In the genomic region with DNA sequence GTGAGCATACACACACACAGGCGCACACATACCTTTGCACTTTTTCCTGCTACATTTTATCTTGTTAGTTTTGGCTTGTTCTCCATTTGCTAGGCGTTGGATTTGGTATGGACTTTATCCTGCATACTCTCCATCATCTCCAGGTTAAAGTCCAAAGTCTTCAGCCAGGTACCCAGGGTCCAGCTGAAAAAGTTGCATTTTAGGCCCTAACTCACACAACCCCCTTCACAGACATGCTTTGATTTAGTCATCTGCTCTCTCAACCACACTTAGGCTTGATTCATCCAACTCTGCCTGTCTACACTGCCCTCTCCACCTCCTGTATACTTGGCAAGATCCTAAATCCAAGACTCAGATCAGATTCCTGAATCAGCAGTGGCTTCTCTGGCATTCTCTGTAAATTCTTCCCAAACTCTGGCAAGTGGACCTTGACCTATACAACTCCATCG, we compare ENCODE assay signal across 22 cellular contexts. TPM values are rescaled to one million over a fixed set of nuclear protein-coding genes. Genes with fewer than 3 reads are reported as not detected.
DNase-seq lines count a peak whose midpoint lies in the region; FAIRE-seq and TF ChIP-seq lines count a peak whose summit lies in the region.
"Had no signal": no experiment of that assay in that cellular context is flagged by ENCODE, and none has a peak within 500 bp of the region (broad histone marks: within the 10 kb centered on the region; RNA-seq: fewer than 3 reads in every experiment).

No MANE protein-coding gene starts in this region.

- no peaks in the 10 kb centered on the region for H3K27me3 Mint-ChIP-seq in Caco-2 (ENCODE audit: insufficient read depth, unreplicated experiment)

- intact Hi-C loops in Caco-2 (cut with micrococcal nuclease; ENCODE audit: unreplicated experiment) = loop anchor here (1.0 kb wide), 1 partner anchor 9 kb away; no protein-coding TSS in a partner anchor
- intact Hi-C loops in esophagus squamous epithelium (cut with DNase I) = no loop called here

- H3K27me3 ChIP-seq in Caco-2 (replicated peaks; ENCODE audit: control insufficient read depth, insufficient read depth, low read length) (no peaks in the 10 kb centered on the region), neutrophil (no peaks in the 10 kb centered on the region), esophagus squamous epithelium (peaks cover 0 to 16% (median 0%) of the 10 kb centered on the region in 4 donors)
- H3K27me3 ChIP-seq: SJSA1 had no signal

- H3K4me1 ChIP-seq in Caco-2 (peaks cover 38% of the 10 kb centered on the region), neutrophil (ENCODE audit: control insufficient read depth in 1 of 2, insufficient read depth in 1 of 2, low read depth in 1 of 2, low read length in 1 of 2) (peaks cover 79 to 92% of the 10 kb centered on the region in 2 experiments), esophagus squamous epithelium (peaks cover 6 to 27% (median 6%) of the 10 kb centered on the region in 3 donors)

- peak; percentile 80 for FAIRE-seq in RCC 7860 (lab: Jason Lieb, UNC)
- FAIRE-seq in frontal cortex (lab: Jason Lieb, UNC) = no peak
- FAIRE-seq: H54 had no signal

- H3K4me3 Mint-ChIP-seq in Caco-2 (ENCODE audit: unreplicated experiment) = peak overlapping the region; percentile 50
- H3K4me3 Mint-ChIP-seq: CD4-positive, CD25-positive, alpha-beta regulatory T cell had no signal

- H3K27ac Mint-ChIP-seq in Caco-2 (ENCODE audit: unreplicated experiment) = peak overlapping the region; percentile 23
- H3K27ac Mint-ChIP-seq: CD4-positive, CD25-positive, alpha-beta regulatory T cell had no signal

- POLR2A ChIA-PET in Caco-2 (lab: Charles Lee) = interaction anchor here (4.4 kb wide), 1 partner anchor 10 kb away, joined by 15 read pairs; the partner anchor contains the start of gene LAMB3

- WGBS in esophagus squamous epithelium, 2 donors = 83 to 91% methylated on average over 3 of the region's 3 CpGs

- DNase-seq in Caco-2 (no peak), RCC 7860 (ENCODE audit: low spot score) (peak; percentile 74), fibroblast of mammary gland (ENCODE audit: low read depth) (peak; percentile 51), esophagus squamous epithelium (lab: John Stamatoyannopoulos, UW) (no peak), LoVo (ENCODE audit: low spot score) (no peak), frontal cortex (ENCODE audit: low spot score in 2 of 2) (no peak), NCI-H1048 (lab: John Stamatoyannopoulos, UW) (no peak)
- DNase-seq: ACHN; AML-193; Calu3; CD4-positive, CD25-positive, alpha-beta regulatory T cell; DMS53; IMR-90; Karpas-422; NCI-H187; NCI-H226; NCI-H526 treated with DMSO at 0.1 percent for 48 hours had no signal

- no peaks in the 10 kb centered on the region for H3K36me3 Mint-ChIP-seq in Caco-2 (ENCODE audit: insufficient read depth, unreplicated experiment)

- H3K27ac ChIP-seq in neutrophil (peak overlapping the region; percentile 52), esophagus squamous epithelium (no peak overlapping the region)
- H3K27ac ChIP-seq: SJSA1 had no signal

- H3K4me1 Mint-ChIP-seq in Caco-2 (ENCODE audit: low read depth, unreplicated experiment) = peaks cover 34% of the 10 kb centered on the region

- H3K9me3 ChIP-seq in Caco-2 (no peaks in the 10 kb centered on the region), neutrophil (no peaks in the 10 kb centered on the region), esophagus squamous epithelium (no peaks in the 10 kb centered on the region)
- H3K9me3 ChIP-seq: SJSA1 had no signal

- BruUV-seq in Caco-2 (replicated peaks; lab: Mats Ljungman, UMichigan) = no TSS peak

- CTCF ChIA-PET in Caco-2 (lab: Charles Lee) = no interaction called here

- no peak for TF ChIP-seq POLR2A in esophagus squamous epithelium (IDR thresholded peaks at IDR 0.05)

- no peaks in the 10 kb centered on the region for H3K9me3 Mint-ChIP-seq in Caco-2 (ENCODE audit: unreplicated experiment)
- H3K9me3 Mint-ChIP-seq: CD4-positive, CD25-positive, alpha-beta regulatory T cell had no signal

- H3K4me3 ChIP-seq in Caco-2 (ENCODE audit: low read depth, low read length) = no peak overlapping the region
- no peak overlapping the region for H3K4me3 ChIP-seq in fibroblast of mammary gland (ENCODE audit: control insufficient read depth, low read depth, low read length)
- H3K4me3 ChIP-seq in neutrophil (ENCODE audit: low read depth in 1 of 2, low read length in 1 of 2) = no peak overlapping the region
- H3K4me3 ChIP-seq in esophagus squamous epithelium = no peak overlapping the region
- H3K4me3 ChIP-seq: SJSA1 had no signal

- no peak for TF ChIP-seq CTCF in Caco-2 (IDR thresholded peaks at IDR 0.05; ENCODE audit: insufficient read depth in 1 of 2, low read depth in 1 of 2, low read length in 1 of 2, severe bottlenecking in 1 of 2, unreplicated experiment in 1 of 2)
- no peak for TF ChIP-seq CTCF in fibroblast of mammary gland (conservative IDR thresholded peaks at IDR 0.05; ENCODE audit: control insufficient read depth, insufficient read depth, low read depth, low read length)
- no peak for TF ChIP-seq CTCF in neutrophil (IDR thresholded peaks at IDR 0.05)
- TF ChIP-seq CTCF in esophagus squamous epithelium (IDR thresholded peaks at IDR 0.05) = no peak

- H3K36me3 ChIP-seq in Caco-2 (ENCODE audit: control insufficient read depth, insufficient read depth, low read length) (no peaks in the 10 kb centered on the region), neutrophil (no peaks in the 10 kb centered on the region), esophagus squamous epithelium (no peaks in the 10 kb centered on the region)
- H3K36me3 ChIP-seq: SJSA1 had no signal

RNA-seq across cellular contexts. Expression of gene LAMB3, which starts 10.7 kb away (rescaled TPM):
- 112 and 125 TPM in 2 replicates for total RNA-seq in Caco-2 (2022)
- 100 to 1,000 TPM in 3 of 4 donors, 10 to 100 TPM in 1; 65.4 to 121 (median 113) TPM for total RNA-seq in esophagus squamous epithelium
- 0.82 TPM for total RNA-seq in frontal cortex
- total RNA-seq: G401 had no signal

RNA-seq across cellular contexts. Expression of gene G0S2, which starts 12.3 kb away (rescaled TPM):
- 40.4 and 45.7 TPM in 2 replicates for total RNA-seq in Caco-2 (2022)
- total RNA-seq in esophagus squamous epithelium = 10 to 100 TPM in 1 of 4 donors, 1 to 10 TPM in 3; 6.7 to 25.2 (median 7.1) TPM
- total RNA-seq in frontal cortex = 1.6 TPM
- total RNA-seq: CD4-positive, CD25-positive, alpha-beta regulatory T cell; G401; OCI-LY7; SJSA1 had no signal

RNA-seq across cellular contexts. Expression of gene HSD11B1, which starts 41.7 kb away (rescaled TPM):
- not detected in 2 replicates for total RNA-seq in Caco-2 (2022)
- 1 to 10 TPM in 3 of 4 donors, not detected in 1; 1.5 to 5.9 (median 4.0) TPM for total RNA-seq in esophagus squamous epithelium
- not detected for total RNA-seq in frontal cortex
- total RNA-seq: Calu3, G401, OCI-LY7 had no signal

Comparison
In these comparisons a context has a peak if more than half of its experiments do, and no peak if none do; other contexts are left out.
1. DNase-seq: peak in RCC 7860 (single experiment) and fibroblast of mammary gland (single experiment); none in Caco-2 (0 of 2), esophagus squamous epithelium (single experiment), LoVo (single experiment), frontal cortex (0 of 2) and NCI-H1048 (single experiment).
2. RNA of gene LAMB3, which starts 10.7 kb away (total RNA-seq): 112 to 125 TPM in Caco-2 and 65.4 to 121 TPM in esophagus squamous epithelium; 0.82 TPM in frontal cortex (single experiment); every median in the first group is over 10 times any median in the second.